Comparison of ENCODE assay signal across 20 cellular contexts in genomic region chr14:47966411-47966810, GRCh38.
"Had no signal": no experiment of that assay in that cellular context is flagged by ENCODE, and none has a peak within 500 bp of the region (broad histone marks: within the 10 kb centered on the region; RNA-seq: fewer than 3 reads in every experiment).

No MANE protein-coding gene starts in this region.

- H3K36me3 Mint-ChIP-seq: naive thymus-derived CD4-positive, alpha-beta T cell; stimulated activated effector memory CD8-positive, alpha-beta T cell treated with anti-CD3 and anti-CD28 coated beads, Interleukin-12 subunit alpha, Interleukin-12 subunit beta, amount 100 ng/mL, for 72 hours; type B pancreatic cell had no signal

- H3K27ac ChIP-seq: left lung, prostate gland, sigmoid colon, stomach, tibial artery had no signal

- H3K9me3 ChIP-seq: left lung, prostate gland, sigmoid colon, stomach had no signal

- DNase-seq: cortex of kidney; effector memory CD8-positive, alpha-beta T cell; hypothalamus; kidney; left lung; mesenchymal stem cell; midbrain; naive thymus-derived CD4-positive, alpha-beta T cell; nucleus accumbens; right cardiac atrium; sigmoid colon; stimulated activated CD4-positive, alpha-beta T cell treated with anti-CD3 and anti-CD28 coated beads, Interleukin-2, amount 100 ng/mL, for 24 hours; stimulated activated CD4-positive, alpha-beta T cell treated with anti-CD3 and anti-CD28 coated beads, Interleukin-4, amount 100 ng/mL, for 24 hours; stimulated activated naive CD4-positive, alpha-beta T cell treated with Interleukin-2 at 50 U/mL for 16 hours; stomach; tibial artery had no signal

- H3K4me1 Mint-ChIP-seq: naive thymus-derived CD4-positive, alpha-beta T cell; nephron; stimulated activated effector memory CD8-positive, alpha-beta T cell treated with anti-CD3 and anti-CD28 coated beads, Interleukin-12 subunit alpha, Interleukin-12 subunit beta, amount 100 ng/mL, for 72 hours had no signal

- H3K27me3 Mint-ChIP-seq: effector memory CD8-positive, alpha-beta T cell; naive thymus-derived CD4-positive, alpha-beta T cell; type B pancreatic cell had no signal

- H3K4me1 ChIP-seq: left lung, prostate gland, sigmoid colon, stomach, tibial artery had no signal

- H3K27me3 ChIP-seq: left lung, sigmoid colon, stomach, tibial artery had no signal

- ATAC-seq: effector memory CD8-positive, alpha-beta T cell; left lung; naive thymus-derived CD4-positive, alpha-beta T cell; right cardiac atrium; stimulated activated effector memory CD8-positive, alpha-beta T cell treated with anti-CD3 and anti-CD28 coated beads, Interleukin-12 subunit alpha, Interleukin-12 subunit beta, amount 100 ng/mL, for 72 hours had no signal

- H3K36me3 ChIP-seq: left lung, prostate gland, sigmoid colon, stomach, tibial artery had no signal

- H3K4me3 Mint-ChIP-seq: effector memory CD8-positive, alpha-beta T cell; naive thymus-derived CD4-positive, alpha-beta T cell; nephron; stimulated activated effector memory CD8-positive, alpha-beta T cell treated with anti-CD3 and anti-CD28 coated beads, Interleukin-12 subunit alpha, Interleukin-12 subunit beta, amount 100 ng/mL, for 72 hours; type B pancreatic cell had no signal

- H3K4me3 ChIP-seq: left lung, prostate gland, sigmoid colon, stomach, tibial artery had no signal

- H3K27ac Mint-ChIP-seq: effector memory CD8-positive, alpha-beta T cell; naive thymus-derived CD4-positive, alpha-beta T cell; nephron; stimulated activated effector memory CD8-positive, alpha-beta T cell treated with anti-CD3 and anti-CD28 coated beads, Interleukin-12 subunit alpha, Interleukin-12 subunit beta, amount 100 ng/mL, for 72 hours; type B pancreatic cell had no signal

- H3K9me3 Mint-ChIP-seq: type B pancreatic cell had no signal
